In genomic region chr17:50679008-50679544, GRCh38 we compare ENCODE assay signal across 15 cellular contexts. TPM values are rescaled to one million over a fixed set of nuclear protein-coding genes. Genes with fewer than 3 reads are reported as not detected.
DNase-seq lines count a peak whose midpoint lies in the region; ATAC-seq, FAIRE-seq and TF ChIP-seq lines count a peak whose summit lies in the region.
"Had no signal": no experiment of that assay in that cellular context is flagged by ENCODE, and none has a peak within 500 bp of the region (broad histone marks: within the 10 kb centered on the region; RNA-seq: fewer than 3 reads in every experiment).

No MANE protein-coding gene starts in this region.

- H3K9ac ChIP-seq in K562 (ENCODE audit: insufficient read depth in 1 of 2, low read depth in 2 of 2, low read length in 2 of 2): no peak overlapping the region

- peaks cover 97% of the 10 kb centered on the region for H3K4me1 ChIP-seq in A549
- H3K4me1 ChIP-seq in K562 (replicated peaks in 1 of 2; ENCODE audit: control insufficient read depth in 2 of 2, insufficient read depth in 2 of 2, low read length in 2 of 2): peaks cover 0 to 16% of the 10 kb centered on the region in 2 experiments; a peak in 3 of 5 replicates
- H3K4me1 ChIP-seq in right lobe of liver: peaks cover 0 to 44% (median 20%) of the 10 kb centered on the region in 4 donors
- H3K4me1 ChIP-seq in tibial artery: peaks cover 0 to 11% (median 2%) of the 10 kb centered on the region in 4 donors
- peaks cover 5% of the 10 kb centered on the region for H3K4me1 ChIP-seq in HAP-1

- no peaks in the 10 kb centered on the region for H3K9me3 ChIP-seq in A549
- H3K9me3 ChIP-seq in K562 (replicated peaks; ENCODE audit: control insufficient read depth, insufficient read depth, low read depth, low read length): no peaks in the 10 kb centered on the region
- H3K9me3 ChIP-seq in right lobe of liver: no peaks in the 10 kb centered on the region
- no peaks in the 10 kb centered on the region for H3K9me3 ChIP-seq in tibial artery
- H3K9me3 ChIP-seq in HAP-1: no peaks in the 10 kb centered on the region
- H3K9me3 ChIP-seq: Caco-2 had no signal

- TF ChIP-seq RAD21 in A549 (conservative IDR thresholded peaks at IDR 0.05 in 1 of 2, IDR thresholded peaks at IDR 0.05 in 1 of 2) (no peak), K562 (CRISPR knock-in tag; conservative IDR thresholded peaks at IDR 0.05 in 1 of 2, IDR thresholded peaks at IDR 0.05 in 1 of 2) (no peak)

- no peak overlapping the region for H2AFZ ChIP-seq in K562 (ENCODE audit: low read depth, low read length)

- H3K4me3 Mint-ChIP-seq in Calu3 (ENCODE audit: low read depth, unreplicated experiment): no peak overlapping the region
- H3K4me3 Mint-ChIP-seq: CD14-positive monocyte; CD8-positive, alpha-beta T cell; GM23338 had no signal

- H3K79me2 ChIP-seq in K562 (ENCODE audit: control insufficient read depth, insufficient read depth, low read length): no peaks in the 10 kb centered on the region

- H3K4me2 ChIP-seq in A549 (no peak overlapping the region), K562 (ENCODE audit: insufficient read depth, low read length) (no peak overlapping the region)
- H3K4me2 ChIP-seq: GM23338 had no signal

- DNase-seq in A549 (ENCODE audit: low read depth in 1 of 2, low spot score in 1 of 2) (no peak), Calu3 (no peak), K562 (ENCODE audit: extremely low read depth in 1 of 4, low spot score in 3 of 4) (no peak), right lobe of liver (peak in 2 of 3 donors; percentile 65 to 74), tibial artery (no peak), DMS 273 treated with DMSO at 0.1 percent for 48 hours (lab: John Stamatoyannopoulos, UW) (no peak), HAP-1 (ENCODE audit: low spot score in 2 of 2) (no peak)
- DNase-seq: Caco-2; CD8-positive, alpha-beta T cell; DMS79 had no signal

- H3K27me3 Mint-ChIP-seq in Calu3 (ENCODE audit: unreplicated experiment): no peaks in the 10 kb centered on the region

- H3K36me3 ChIP-seq in K562 (ENCODE audit: control insufficient read depth, insufficient read depth, low read length) (no peaks in the 10 kb centered on the region), right lobe of liver (peaks cover 0 to 33% (median 14%) of the 10 kb centered on the region in 4 donors), tibial artery (peaks cover 0 to 22% (median 0%) of the 10 kb centered on the region in 3 donors), HAP-1 (replicated peaks) (no peaks in the 10 kb centered on the region)

- TF ChIP-seq CTCF in A549 (IDR thresholded peaks at IDR 0.05) (no peak), Calu3 (IDR thresholded peaks at IDR 0.05; ENCODE audit: unreplicated experiment) (no peak), K562 (IDR thresholded peaks at IDR 0.05 in 2 of 3, conservative IDR thresholded peaks at IDR 0.05 in 1 of 3; ENCODE audit: insufficient read depth in 2 of 3, low read depth in 1 of 3, low read length in 3 of 3) (no peak), right lobe of liver (IDR thresholded peaks at IDR 0.05) (no peak), tibial artery (IDR thresholded peaks at IDR 0.05) (no peak)

- WGBS in A549 (ENCODE audit: missing lambda C conversion rate): 89% methylated on average over 11 of the region's 11 CpGs
- 18% methylated on average over 11 of the region's 11 CpGs for WGBS in K562 (ENCODE audit: insufficient coverage, low coverage, missing lambda C conversion rate)
- WGBS in right lobe of liver (ENCODE audit: insufficient coverage, low coverage, low lambda C conversion rate, missing lambda C conversion rate): 50% methylated on average over 11 of the region's 11 CpGs

- BruUV-seq in Calu3 (replicated peaks; lab: Mats Ljungman, UMichigan) (TSS peak; percentile 10), K562 (replicated peaks; lab: Mats Ljungman, UMichigan) (no TSS peak)

- CTCF ChIA-PET in A549 (lab: Yijun Ruan, JAX) (interaction anchor here (2.7 to 52.6 kb wide), 5 partner anchors 6 to 132 kb away, joined by 9 to 2097 read pairs (median 783); partner anchors contain the start of genes ABCC3 and SPATA20), Calu3 (lab: Charles Lee) (interaction anchor here (0.7 to 1.1 kb wide), 2 partner anchors 9 to 122 kb away, joined by 3 read pairs; no protein-coding TSS in a partner anchor), K562 (lab: Yijun Ruan, JAX; ENCODE audit: low intra/inter-chr PET ratio) (interaction anchor here (0.6 kb wide), 1 partner anchor 12 kb away, joined by 3 read pairs; no protein-coding TSS in a partner anchor)

- no peaks in the 10 kb centered on the region for H3K9me1 ChIP-seq in K562 (ENCODE audit: control insufficient read depth, insufficient read depth, low read length)

- H3K4me3 ChIP-seq in A549 (no peak overlapping the region), K562 (no peak overlapping the region), right lobe of liver (no peak overlapping the region), tibial artery (no peak overlapping the region), HAP-1 (no peak overlapping the region)
- H3K4me3 ChIP-seq: GM12878, GM23338 had no signal

- H3K4me1 Mint-ChIP-seq in Calu3 (ENCODE audit: low read depth, unreplicated experiment): peaks cover 35% of the 10 kb centered on the region

- TF ChIP-seq EP300 in A549 (IDR thresholded peaks at IDR 0.05) (no peak), K562 (IDR thresholded peaks at IDR 0.05; ENCODE audit: low read length) (no peak)

- peak overlapping the region; percentile 97 to 98; a peak in 5 of 6 replicates for H3K27ac ChIP-seq in A549
- no peak overlapping the region for H3K27ac ChIP-seq in K562 (ENCODE audit: extremely low read depth, low read depth, low read length)
- H3K27ac ChIP-seq in right lobe of liver: peak overlapping the region in 1 of 3 donors; percentile 22
- no peak overlapping the region for H3K27ac ChIP-seq in tibial artery

- H3K27me3 ChIP-seq in K562 (ENCODE audit: control insufficient read depth in 2 of 2, insufficient read depth in 2 of 2, low read length in 2 of 2) (peaks cover 5 to 52% of the 10 kb centered on the region in 2 experiments; a peak in 4 of 5 replicates), right lobe of liver (no peaks in the 10 kb centered on the region), tibial artery (no peaks in the 10 kb centered on the region), HAP-1 (ENCODE audit: low read depth) (no peaks in the 10 kb centered on the region)

- in situ Hi-C loops in K562 (cut with MboI): loop anchor here (5.0 kb wide), 1 partner anchor 192 kb away; no protein-coding TSS in a partner anchor
- in situ Hi-C loops in HAP-1 (cut with MboI; ENCODE audit: low sequenced_read_pairs): no loop called here

- H3K36me3 Mint-ChIP-seq in Calu3 (ENCODE audit: insufficient read depth, unreplicated experiment): peaks cover 32% of the 10 kb centered on the region
- H3K36me3 Mint-ChIP-seq: CD8-positive, alpha-beta T cell had no signal

- FAIRE-seq in A549 (lab: Jason Lieb, UNC): peak; percentile 23
- FAIRE-seq in K562 (lab: Jason Lieb, UNC): no peak
- FAIRE-seq: GM12878 had no signal

- POLR2A ChIA-PET in A549 (lab: Yijun Ruan, JAX) (interaction anchor here (0.7 to 1.7 kb wide), 2 partner anchors 18 to 34 kb away, joined by 4 to 5 read pairs; no protein-coding TSS in a partner anchor), K562 (lab: Yijun Ruan, JAX) (interaction anchor here (0.6 to 1.0 kb wide), 5 partner anchors 12 to 69 kb away, joined by 3 to 4 read pairs (median 3); no protein-coding TSS in a partner anchor)

- ATAC-seq in A549 (no peak), K562 (no peak), right lobe of liver (peak; percentile 37 to 56 (median 46)), HG02763 (IDR thresholded peaks at IDR 0.05; ENCODE audit: unreplicated experiment) (no peak)
- ATAC-seq: CD8-positive, alpha-beta T cell; GM12878; GM23338 had no signal

- TF ChIP-seq POLR2A in A549 (IDR thresholded peaks at IDR 0.05; ENCODE audit: low read length): no peak
- no peak for TF ChIP-seq POLR2A in K562 (conservative IDR thresholded peaks at IDR 0.05)
- no peak for TF ChIP-seq POLR2A in right lobe of liver (IDR thresholded peaks at IDR 0.05)

- intact Hi-C loops in Calu3 (cut with micrococcal nuclease; ENCODE audit: unreplicated experiment): no loop called here
- intact Hi-C loops in K562 (cut with micrococcal nuclease): no loop called here
- intact Hi-C loops in right lobe of liver (cut with DNase I): no loop called here
- intact Hi-C loops in tibial artery (cut with DNase I; ENCODE audit: low total_unique reads): no loop called here

- H3K9me3 Mint-ChIP-seq in Calu3 (ENCODE audit: low read depth, unreplicated experiment): no peaks in the 10 kb centered on the region
- H3K9me3 Mint-ChIP-seq: CD14-positive monocyte; CD8-positive, alpha-beta T cell; GM23338 had no signal

- H4K20me1 ChIP-seq in K562 (replicated peaks; ENCODE audit: control insufficient read depth, insufficient read depth, low read length): no peaks in the 10 kb centered on the region

- H3K27ac Mint-ChIP-seq in Calu3 (ENCODE audit: unreplicated experiment): no peak overlapping the region
- H3K27ac Mint-ChIP-seq: CD8-positive, alpha-beta T cell; GM23338 had no signal

RNA-seq across cellular contexts. Expression of gene ANKRD40, which starts 28.6 kb away (rescaled TPM):
- polyA plus RNA-seq in A549 (2011; rRNA removed): 68.5 and 84.3 TPM in 2 replicates
- polyA plus RNA-seq in A549 (2012; cell fraction: cytosol; rRNA removed): 31.1 and 36.1 TPM in 2 replicates
- polyA plus RNA-seq in A549 (2012; cell fraction: nucleus; rRNA removed): 20.0 and 27.7 TPM in 2 replicates
- 44.2 to 55.2 TPM (median 50.1 TPM) in 3 replicates for polyA plus RNA-seq in A549 (2017; fragmentation: RNase III; extraction: RNeasy Plus Mini Kit Qiagen cat#74134 plus additional on column Dnase treatment)
- 31.0 and 37.0 TPM in 2 replicates for polyA minus RNA-seq in A549 (2011; rRNA and poly(A)+ RNA removed)
- 67.2 and 68.5 TPM in 2 replicates for total RNA-seq in Calu3 (2022)
- total RNA-seq in K562 (2011; cell fraction: chromatin; rRNA removed; ENCODE audit: low replicate concordance): 24.0 and 50.0 TPM in 2 replicates
- total RNA-seq in K562 (2011; cell fraction: nucleolus; rRNA removed): 13.9 and 14.3 TPM in 2 replicates
- total RNA-seq in K562 (2011; cell fraction: nucleoplasm; rRNA removed): 27.6 and 36.9 TPM in 2 replicates
- total RNA-seq in K562 (2014; rRNA removed): 16.6 and 17.8 TPM in 2 replicates
- total RNA-seq in K562 (2014; rRNA removed; fragmentation: Illumina TruSeq; extraction: Trizol): 28.1 and 30.5 TPM in 2 replicates
- total RNA-seq in K562 (2015; rRNA removed; fragmentation: Illumina TruSeq; extraction: Trizol): 26.8 and 27.7 TPM in 2 replicates
- 26.1 and 28.3 TPM in 2 replicates for total RNA-seq in K562 (2021)
- 23.6 and 28.4 TPM in 2 replicates for polyA plus RNA-seq in K562 (2011; rRNA removed)
- 13.4 and 17.8 TPM in 2 replicates for polyA plus RNA-seq in K562 (2011; cell fraction: cytosol; rRNA removed)
- polyA plus RNA-seq in K562 (2011; cell fraction: nucleus; rRNA removed): 10.6 and 11.2 TPM in 2 replicates
- polyA plus RNA-seq in K562 (2012): 12.6 and 15.6 TPM in 2 replicates
- polyA plus RNA-seq in K562 (2014; fragmentation: Illumina TruSeq; extraction: Trizol): 26.1 and 28.9 TPM in 2 replicates
- polyA plus RNA-seq in K562 (2014; fragmentation: Nextera tagmentation; extraction: Ambion mirVana): 1 to 10 TPM; 9.0 to 9.9 TPM
- 17.5 and 19.4 TPM in 2 replicates for polyA plus RNA-seq in K562 (2014; rRNA removed)
- polyA minus RNA-seq in K562 (2011; rRNA and poly(A)+ RNA removed): 32.0 and 35.6 TPM in 2 replicates
- polyA minus RNA-seq in K562 (2011; cell fraction: cytosol; rRNA and poly(A)+ RNA removed): 15.3 and 15.5 TPM in 2 replicates
- polyA minus RNA-seq in K562 (2011; cell fraction: nucleus; rRNA and poly(A)+ RNA removed): 8.6 and 9.3 TPM in 2 replicates
- 10 to 100 TPM; 13.9 to 17.4 (median 15.1) TPM for total RNA-seq in right lobe of liver

RNA-seq across cellular contexts. Expression of gene LUC7L3, which starts 40.3 kb away (rescaled TPM):
- polyA plus RNA-seq in A549 (2011; rRNA removed) (117 and 209 TPM in 2 replicates), A549 (2017; fragmentation: RNase III; extraction: RNeasy Plus Mini Kit Qiagen cat#74134 plus additional on column Dnase treatment) (165 to 211 TPM (median 207 TPM) in 3 replicates), K562 (2011; rRNA removed) (171 and 189 TPM in 2 replicates), K562 (2014; fragmentation: Illumina TruSeq; extraction: Trizol) (176 and 206 TPM in 2 replicates), K562 (2014; fragmentation: Nextera tagmentation; extraction: Ambion mirVana) (10 to 100 TPM; 80.8 to 97.7 TPM), K562 (2014; rRNA removed) (207 and 284 TPM in 2 replicates)
- polyA plus RNA-seq in A549 (2012; cell fraction: cytosol; rRNA removed): 49.5 and 58.7 TPM in 2 replicates
- polyA plus RNA-seq in A549 (2012; cell fraction: nucleus; rRNA removed): 125 and 135 TPM in 2 replicates
- 15.6 and 16.2 TPM in 2 replicates for polyA minus RNA-seq in A549 (2011; rRNA and poly(A)+ RNA removed)
- total RNA-seq in Calu3 (2022) (152 and 155 TPM in 2 replicates), K562 (2014; rRNA removed) (86.0 and 109 TPM in 2 replicates), K562 (2014; rRNA removed; fragmentation: Illumina TruSeq; extraction: Trizol) (108 and 126 TPM in 2 replicates), K562 (2015; rRNA removed; fragmentation: Illumina TruSeq; extraction: Trizol) (116 and 127 TPM in 2 replicates), K562 (2021) (120 and 134 TPM in 2 replicates), right lobe of liver (10 to 100 TPM; 15.4 to 50.5 (median 31.0) TPM)
- 92.6 and 423 TPM in 2 replicates for total RNA-seq in K562 (2011; cell fraction: chromatin; rRNA removed; ENCODE audit: low replicate concordance)
- total RNA-seq in K562 (2011; cell fraction: nucleolus; rRNA removed): 72.9 and 85.9 TPM in 2 replicates
- total RNA-seq in K562 (2011; cell fraction: nucleoplasm; rRNA removed): 129 and 178 TPM in 2 replicates
- polyA plus RNA-seq in K562 (2011; cell fraction: cytosol; rRNA removed): 61.7 and 71.2 TPM in 2 replicates
- polyA plus RNA-seq in K562 (2011; cell fraction: nucleus; rRNA removed): 529 and 662 TPM in 2 replicates
- polyA plus RNA-seq in K562 (2012): 127 TPM in 2 replicates
- 41.1 and 55.4 TPM in 2 replicates for polyA minus RNA-seq in K562 (2011; rRNA and poly(A)+ RNA removed)
- polyA minus RNA-seq in K562 (2011; cell fraction: cytosol; rRNA and poly(A)+ RNA removed): 18.6 and 19.8 TPM in 2 replicates
- polyA minus RNA-seq in K562 (2011; cell fraction: nucleus; rRNA and poly(A)+ RNA removed): 160 and 256 TPM in 2 replicates

RNA-seq across cellular contexts. Expression of gene ABCC3, which starts 44.4 kb away (rescaled TPM):
- polyA plus RNA-seq in A549 (2011; rRNA removed) (342 and 442 TPM in 2 replicates), A549 (2017; fragmentation: RNase III; extraction: RNeasy Plus Mini Kit Qiagen cat#74134 plus additional on column Dnase treatment) (225 to 288 TPM (median 248 TPM) in 3 replicates), K562 (2011; rRNA removed) (0.78 and 0.93 TPM in 2 replicates), K562 (2014; fragmentation: Illumina TruSeq; extraction: Trizol) (not detected in 2 replicates), K562 (2014; fragmentation: Nextera tagmentation; extraction: Ambion mirVana) (under 1 TPM in 1 of 2 experiments, not detected in 1; 0.03 TPM), K562 (2014; rRNA removed) (0.07 TPM in 1 of 2 replicates, not detected in the other)
- polyA plus RNA-seq in A549 (2012; cell fraction: cytosol; rRNA removed): 157 and 189 TPM in 2 replicates
- polyA plus RNA-seq in A549 (2012; cell fraction: nucleus; rRNA removed): 1,165 and 1,226 TPM in 2 replicates
- polyA minus RNA-seq in A549 (2011; rRNA and poly(A)+ RNA removed): 586 and 639 TPM in 2 replicates
- total RNA-seq in Calu3 (2022) (88.0 and 125 TPM in 2 replicates), K562 (2014; rRNA removed) (not detected in 2 replicates), K562 (2014; rRNA removed; fragmentation: Illumina TruSeq; extraction: Trizol) (not detected in 2 replicates), K562 (2015; rRNA removed; fragmentation: Illumina TruSeq; extraction: Trizol) (not detected in 2 replicates), K562 (2021) (0.34 and 1.6 TPM in 2 replicates), right lobe of liver (100 to 1,000 TPM; 146 to 286 (median 178) TPM)
- 2.3 and 7.3 TPM in 2 replicates for total RNA-seq in K562 (2011; cell fraction: chromatin; rRNA removed; ENCODE audit: low replicate concordance)
- 3.3 and 3.7 TPM in 2 replicates for total RNA-seq in K562 (2011; cell fraction: nucleolus; rRNA removed)
- 2.0 and 2.1 TPM in 2 replicates for total RNA-seq in K562 (2011; cell fraction: nucleoplasm; rRNA removed)
- 0.27 and 0.51 TPM in 2 replicates for polyA plus RNA-seq in K562 (2011; cell fraction: cytosol; rRNA removed)
- polyA plus RNA-seq in K562 (2011; cell fraction: nucleus; rRNA removed): 2.6 and 6.0 TPM in 2 replicates
- 0.31 and 0.44 TPM in 2 replicates for polyA plus RNA-seq in K562 (2012)
- polyA minus RNA-seq in K562 (2011; rRNA and poly(A)+ RNA removed): 0.35 and 0.45 TPM in 2 replicates
- polyA minus RNA-seq in K562 (2011; cell fraction: cytosol; rRNA and poly(A)+ RNA removed): 1.4 and 2.1 TPM in 2 replicates
- 1.4 and 2.3 TPM in 2 replicates for polyA minus RNA-seq in K562 (2011; cell fraction: nucleus; rRNA and poly(A)+ RNA removed)
- total RNA-seq: CD8-positive, alpha-beta T cell; G401; GM23338 had no signal
- polyA plus RNA-seq: GM23338 had no signal

Comparison
In these comparisons a context has a peak if more than half of its experiments do, and no peak if none do; other contexts are left out.
1. ATAC-seq: peak in right lobe of liver (4 of 4); none in A549 (0 of 2), K562 (single experiment) and HG02763 (single experiment).
2. DNase-seq: peak in right lobe of liver (2 of 3); none in A549 (0 of 2), Calu3 (single experiment), K562 (0 of 4), tibial artery (0 of 2), DMS 273 treated with DMSO at 0.1 percent for 48 hours (single experiment) and HAP-1 (0 of 2).
3. H3K27ac ChIP-seq: peak in A549 (2 of 2); none in K562 (single experiment) and tibial artery (0 of 2).
4. RNA of gene ABCC3, which starts 44.4 kb away (total RNA-seq): 146 to 286 TPM in right lobe of liver and 88.0 to 125 TPM in Calu3; 0.34 to 7.3 TPM in K562; every median in the first group is over 10 times any median in the second.